1 cellular context compared by ENCODE assay signal in the genomic region with DNA sequence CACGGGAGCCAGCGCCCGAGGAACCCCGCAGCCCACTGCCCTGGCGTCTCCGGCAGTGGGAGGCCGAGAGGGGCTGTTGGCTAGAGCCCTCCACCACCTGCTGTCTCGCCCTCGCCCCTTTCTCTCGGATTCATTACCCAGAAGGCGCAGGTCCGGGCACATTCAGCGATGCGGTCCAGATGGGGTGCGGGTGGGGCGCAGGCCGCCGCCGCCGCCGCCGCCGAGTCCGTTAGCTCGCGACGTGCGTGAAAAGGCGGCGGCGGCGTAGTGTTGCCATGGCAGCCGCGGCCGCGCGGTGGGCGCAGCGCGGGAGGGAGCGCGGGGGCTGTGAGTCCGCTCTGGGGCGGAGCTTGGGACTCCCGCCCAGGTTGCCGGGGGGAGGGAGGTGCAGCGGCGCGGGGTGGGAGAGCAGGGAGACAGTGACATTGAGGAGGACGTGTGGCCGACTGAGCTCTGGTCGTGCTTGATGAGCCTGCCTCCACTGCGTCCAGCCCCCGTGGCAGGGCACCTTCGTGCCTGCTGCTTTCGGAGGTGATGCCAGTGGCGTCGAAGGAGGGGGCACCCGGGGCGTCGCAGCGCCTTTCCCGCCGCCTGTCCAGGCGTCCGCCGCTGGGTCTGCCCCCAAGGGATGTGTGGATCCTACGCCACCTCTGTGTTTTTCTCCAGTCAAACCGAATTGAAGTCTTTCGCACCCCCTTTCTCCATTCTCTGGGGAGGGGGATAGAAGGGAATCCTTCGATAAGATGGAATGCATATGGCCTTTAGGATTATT.
A peak's percentile ranks its signal among the peaks of the same experiment; 100 is the strongest.
TF ChIP-seq lines count a peak whose summit lies in the region.

TSS of gene KATNAL1 (minus strand) at position 358 of the 772 bp plus-strand sequence. CDS start 23,774 bp downstream, outside the sequence.

TF ChIP-seq in neural cell, 6 proteins besides CTCF, POLR2A, EP300 and RAD21 (continued from another document):
- TF ChIP-seq REST (IDR thresholded peaks at IDR 0.05; ENCODE audit: borderline replicate concordance), result peak; percentile 29
- peak; percentile 85 for TF ChIP-seq MXI1 (conservative IDR thresholded peaks at IDR 0.05; ENCODE audit: poor library complexity, severe bottlenecking)
